ENCODE assay signal across 1 cellular context in the genomic region with DNA sequence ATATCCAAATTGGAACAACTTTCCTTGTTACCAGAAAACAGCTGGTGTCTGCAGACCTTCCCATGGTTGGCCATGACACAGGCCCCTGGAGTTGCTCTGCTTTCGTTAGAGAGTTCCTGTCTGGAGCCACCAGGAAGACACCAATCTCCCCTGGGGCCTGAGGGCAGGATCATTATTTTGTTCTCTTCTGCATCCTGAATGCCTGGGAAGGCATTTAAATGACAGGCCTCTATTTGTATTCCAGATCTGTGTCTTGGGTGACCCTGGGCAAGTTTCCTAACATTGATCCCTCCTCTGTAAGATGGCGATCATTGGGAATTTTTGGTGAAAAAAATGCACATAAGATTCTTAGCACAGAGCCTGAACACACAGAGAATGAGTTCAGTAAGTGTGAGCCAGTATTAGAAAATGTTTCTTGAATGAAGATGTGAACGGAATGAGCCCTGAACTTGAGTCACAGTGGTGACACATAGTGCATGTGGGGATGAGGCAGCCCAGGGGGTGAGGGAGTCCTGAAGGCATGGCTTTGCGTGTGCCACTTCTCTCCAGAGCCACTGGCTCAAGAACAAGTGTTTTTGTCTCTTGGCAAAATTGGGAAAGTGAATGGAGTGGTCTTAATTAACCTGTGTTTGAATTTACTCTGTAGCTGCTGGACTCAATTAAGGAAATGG.
TF ChIP-seq lines count a peak whose summit lies in the region.

No MANE protein-coding gene starts in this region.

TF ChIP-seq in SK-N-SH, 30 proteins besides CTCF, POLR2A, EP300 and RAD21 (continued from another document):
- TF ChIP-seq SMC3 (IDR thresholded peaks at IDR 0.05; ENCODE audit: low read depth, low read length) (no peak), MXI1 (IDR thresholded peaks at IDR 0.05; ENCODE audit: low read depth, low read length) (no peak), CHD2 (IDR thresholded peaks at IDR 0.05; ENCODE audit: low read length, partially characterized antibody) (no peak), SIN3A (IDR thresholded peaks at IDR 0.05; ENCODE audit: borderline replicate concordance, low read depth, low read length) (no peak), POLR2AphosphoS5 (IDR thresholded peaks at IDR 0.05; ENCODE audit: low read depth, low read length) (peak; percentile 40; the same call in 1 of the 2 replicates), RXRA (IDR thresholded peaks at IDR 0.05; ENCODE audit: borderline replicate concordance, low read depth) (peak; percentile 60; the same call in 1 of the 2 replicates), MAX (IDR thresholded peaks at IDR 0.05; ENCODE audit: low read depth) (peak; percentile 77)
- TF ChIP-seq, protein P1, sequence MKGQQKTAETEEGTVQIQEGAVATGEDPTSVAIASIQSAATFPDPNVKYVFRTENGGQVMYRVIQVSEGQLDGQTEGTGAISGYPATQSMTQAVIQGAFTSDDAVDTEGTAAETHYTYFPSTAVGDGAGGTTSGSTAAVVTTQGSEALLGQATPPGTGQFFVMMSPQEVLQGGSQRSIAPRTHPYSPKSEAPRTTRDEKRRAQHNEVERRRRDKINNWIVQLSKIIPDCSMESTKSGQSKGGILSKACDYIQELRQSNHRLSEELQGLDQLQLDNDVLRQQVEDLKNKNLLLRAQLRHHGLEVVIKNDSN (IDR thresholded peaks at IDR 0.05; ENCODE audit: borderline replicate concordance, low read depth): no peak
- TF ChIP-seq, protein P2, sequence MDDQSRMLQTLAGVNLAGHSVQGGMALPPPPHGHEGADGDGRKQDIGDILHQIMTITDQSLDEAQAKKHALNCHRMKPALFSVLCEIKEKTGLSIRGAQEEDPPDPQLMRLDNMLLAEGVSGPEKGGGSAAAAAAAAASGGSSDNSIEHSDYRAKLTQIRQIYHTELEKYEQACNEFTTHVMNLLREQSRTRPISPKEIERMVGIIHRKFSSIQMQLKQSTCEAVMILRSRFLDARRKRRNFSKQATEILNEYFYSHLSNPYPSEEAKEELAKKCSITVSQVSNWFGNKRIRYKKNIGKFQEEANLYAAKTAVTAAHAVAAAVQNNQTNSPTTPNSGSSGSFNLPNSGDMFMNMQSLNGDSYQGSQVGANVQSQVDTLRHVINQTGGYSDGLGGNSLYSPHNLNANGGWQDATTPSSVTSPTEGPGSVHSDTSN (IDR thresholded peaks at IDR 0.05): peak; percentile 25; the same call in 1 of the 2 replicates
